1 cellular context compared by ENCODE assay signal in genomic region chr17:41863074-41863843, GRCh38.
TF ChIP-seq lines count a peak whose summit lies in the region.

No MANE protein-coding gene starts in this region.

TF ChIP-seq in A549, 52 proteins besides CTCF, POLR2A, EP300 and RAD21 (continued from another document):
- TF ChIP-seq E2F6 (IDR thresholded peaks at IDR 0.05; ENCODE audit: borderline replicate concordance, low read depth) (no peak), RNF2 (IDR thresholded peaks at IDR 0.05; ENCODE audit: borderline replicate concordance, low read depth) (no peak)
